In genomic region chr16:57349212-57350031, GRCh38 we compare ENCODE assay signal across 8 cellular contexts. TPM values are rescaled to one million over a fixed set of nuclear protein-coding genes. Genes with fewer than 3 reads are reported as not detected.
DNase-seq lines count a peak whose midpoint lies in the region; ATAC-seq and TF ChIP-seq lines count a peak whose summit lies in the region.
"Had no signal": no experiment of that assay in that cellular context is flagged by ENCODE, and none has a peak within 500 bp of the region (broad histone marks: within the 10 kb centered on the region; RNA-seq: fewer than 3 reads in every experiment).

No MANE protein-coding gene starts in this region.

- peak; percentile 88 for ATAC-seq in GM18861 (IDR thresholded peaks at IDR 0.05; ENCODE audit: unreplicated experiment)
- peak; percentile 57 for ATAC-seq in GM21526 (IDR thresholded peaks at IDR 0.05; ENCODE audit: low FRiP score, unreplicated experiment)
- peak; percentile 89 for ATAC-seq in HG03520 (IDR thresholded peaks at IDR 0.05; ENCODE audit: unreplicated experiment)
- ATAC-seq in memory B cell (ENCODE audit: low read depth), result peak; percentile 99

- peaks cover 2% of the 10 kb centered on the region for H3K9me3 Mint-ChIP-seq in memory B cell

- no peaks in the 10 kb centered on the region for H3K9me3 ChIP-seq in osteoblast (ENCODE audit: low read depth, low read length)

- H2AFZ ChIP-seq in osteoblast (ENCODE audit: low read length), result no peak overlapping the region

- peaks cover 21% of the 10 kb centered on the region for H3K4me1 Mint-ChIP-seq in memory B cell

- peak; percentile 55 to 81 for DNase-seq in memory B cell (ENCODE audit: low spot score in 2 of 2)
- no peak for DNase-seq in osteoblast (ENCODE audit: insufficient read length, low spot score, missing footprints)
- no peak for DNase-seq in HK-2 (ENCODE audit: unreplicated experiment)
- DNase-seq in hypothalamus (lab: John Stamatoyannopoulos, UW), result no peak

- no peaks in the 10 kb centered on the region for H3K36me3 ChIP-seq in osteoblast (ENCODE audit: insufficient read depth, low read length)

- no peaks in the 10 kb centered on the region for H4K20me1 ChIP-seq in osteoblast (ENCODE audit: insufficient read depth, low read length)

- H3K27me3 Mint-ChIP-seq in memory B cell, result peaks cover 4% of the 10 kb centered on the region

- TF ChIP-seq CTCF in osteoblast (IDR thresholded peaks at IDR 0.05; ENCODE audit: extremely low read depth, low read depth, low read length), result no peak

- no peak overlapping the region for H3K4me3 ChIP-seq in osteoblast (ENCODE audit: insufficient read depth, low read length)

- H3K79me2 ChIP-seq in osteoblast (ENCODE audit: insufficient read depth, low read length), result no peaks in the 10 kb centered on the region

- H3K4me3 Mint-ChIP-seq in memory B cell, result peak overlapping the region; percentile 72

- H3K4me2 ChIP-seq in osteoblast (ENCODE audit: insufficient read depth, low read length), result no peak overlapping the region

- H3K36me3 Mint-ChIP-seq in memory B cell, result peaks cover 2% of the 10 kb centered on the region

- peaks cover 23% of the 10 kb centered on the region for H3K27me3 ChIP-seq in osteoblast (ENCODE audit: insufficient read depth, low read length)

- peak overlapping the region; percentile 64 for H3K27ac Mint-ChIP-seq in memory B cell

- H3K4me1 ChIP-seq in osteoblast (ENCODE audit: insufficient read depth, low read length), result no peaks in the 10 kb centered on the region

- no peak overlapping the region for H3K27ac ChIP-seq in osteoblast (ENCODE audit: low read depth, low read length)

RNA-seq across cellular contexts. Expression of gene CCL22, which starts 9.2 kb away (rescaled TPM):
- total RNA-seq in osteoblast, result not detected in 2 replicates
- total RNA-seq: HT-29 had no signal

RNA-seq across cellular contexts. Expression of gene CX3CL1, which starts 22.9 kb away (rescaled TPM):
- total RNA-seq in osteoblast, result under 0.01 TPM in 1 of 2 replicates, not detected in the other

RNA-seq across cellular contexts. Expression of gene CCL17, which starts 55.1 kb away (rescaled TPM):
- not detected in 2 replicates for total RNA-seq in osteoblast
- total RNA-seq: HT-29 had no signal

Comparison
In these comparisons a context has a peak if more than half of its experiments do, and no peak if none do; other contexts are left out.
1. DNase-seq: peak in memory B cell (2 of 2); none in osteoblast (single experiment), HK-2 (single experiment) and hypothalamus (0 of 51).
2. Peak in every context shown above with its lines, with median percentiles within 50 percentile points of each other: ATAC-seq.